Comparison of ENCODE assay signal across 1 cellular context in the genomic region with DNA sequence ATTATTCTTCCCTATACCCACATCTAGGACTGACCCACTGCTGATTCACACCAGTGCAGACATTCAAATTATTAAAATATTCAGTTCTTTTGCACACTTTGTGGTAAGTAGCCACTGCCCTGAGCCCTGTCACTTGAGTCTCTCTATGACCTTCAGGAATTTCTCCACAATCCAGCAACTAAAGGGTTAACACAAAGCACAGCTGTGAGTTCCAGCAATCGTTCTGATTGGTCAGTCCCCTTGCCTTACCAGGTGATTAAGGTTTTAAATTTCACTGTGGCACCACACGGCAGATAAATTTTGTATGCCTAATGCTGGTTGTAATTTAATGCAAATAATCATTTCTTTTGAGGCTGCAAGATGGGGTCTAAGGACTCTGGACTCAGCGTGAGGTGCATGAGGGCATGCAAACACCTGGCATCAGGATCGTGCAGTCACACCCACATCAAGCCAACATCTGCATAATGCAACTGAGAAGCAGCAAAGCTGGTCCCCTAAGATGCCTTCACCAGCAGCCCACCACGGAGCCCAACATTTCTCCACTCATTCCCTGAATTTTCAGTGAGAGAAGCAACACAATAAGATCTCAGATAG.
A peak's percentile ranks its signal among the peaks of the same experiment; 100 is the strongest.
TF ChIP-seq lines count a peak whose summit lies in the region.

No MANE protein-coding gene starts in this region.

TF ChIP-seq in GM23338, 12 proteins besides CTCF, POLR2A, EP300 and RAD21 (continued from another document):
- TF ChIP-seq, protein P1, sequence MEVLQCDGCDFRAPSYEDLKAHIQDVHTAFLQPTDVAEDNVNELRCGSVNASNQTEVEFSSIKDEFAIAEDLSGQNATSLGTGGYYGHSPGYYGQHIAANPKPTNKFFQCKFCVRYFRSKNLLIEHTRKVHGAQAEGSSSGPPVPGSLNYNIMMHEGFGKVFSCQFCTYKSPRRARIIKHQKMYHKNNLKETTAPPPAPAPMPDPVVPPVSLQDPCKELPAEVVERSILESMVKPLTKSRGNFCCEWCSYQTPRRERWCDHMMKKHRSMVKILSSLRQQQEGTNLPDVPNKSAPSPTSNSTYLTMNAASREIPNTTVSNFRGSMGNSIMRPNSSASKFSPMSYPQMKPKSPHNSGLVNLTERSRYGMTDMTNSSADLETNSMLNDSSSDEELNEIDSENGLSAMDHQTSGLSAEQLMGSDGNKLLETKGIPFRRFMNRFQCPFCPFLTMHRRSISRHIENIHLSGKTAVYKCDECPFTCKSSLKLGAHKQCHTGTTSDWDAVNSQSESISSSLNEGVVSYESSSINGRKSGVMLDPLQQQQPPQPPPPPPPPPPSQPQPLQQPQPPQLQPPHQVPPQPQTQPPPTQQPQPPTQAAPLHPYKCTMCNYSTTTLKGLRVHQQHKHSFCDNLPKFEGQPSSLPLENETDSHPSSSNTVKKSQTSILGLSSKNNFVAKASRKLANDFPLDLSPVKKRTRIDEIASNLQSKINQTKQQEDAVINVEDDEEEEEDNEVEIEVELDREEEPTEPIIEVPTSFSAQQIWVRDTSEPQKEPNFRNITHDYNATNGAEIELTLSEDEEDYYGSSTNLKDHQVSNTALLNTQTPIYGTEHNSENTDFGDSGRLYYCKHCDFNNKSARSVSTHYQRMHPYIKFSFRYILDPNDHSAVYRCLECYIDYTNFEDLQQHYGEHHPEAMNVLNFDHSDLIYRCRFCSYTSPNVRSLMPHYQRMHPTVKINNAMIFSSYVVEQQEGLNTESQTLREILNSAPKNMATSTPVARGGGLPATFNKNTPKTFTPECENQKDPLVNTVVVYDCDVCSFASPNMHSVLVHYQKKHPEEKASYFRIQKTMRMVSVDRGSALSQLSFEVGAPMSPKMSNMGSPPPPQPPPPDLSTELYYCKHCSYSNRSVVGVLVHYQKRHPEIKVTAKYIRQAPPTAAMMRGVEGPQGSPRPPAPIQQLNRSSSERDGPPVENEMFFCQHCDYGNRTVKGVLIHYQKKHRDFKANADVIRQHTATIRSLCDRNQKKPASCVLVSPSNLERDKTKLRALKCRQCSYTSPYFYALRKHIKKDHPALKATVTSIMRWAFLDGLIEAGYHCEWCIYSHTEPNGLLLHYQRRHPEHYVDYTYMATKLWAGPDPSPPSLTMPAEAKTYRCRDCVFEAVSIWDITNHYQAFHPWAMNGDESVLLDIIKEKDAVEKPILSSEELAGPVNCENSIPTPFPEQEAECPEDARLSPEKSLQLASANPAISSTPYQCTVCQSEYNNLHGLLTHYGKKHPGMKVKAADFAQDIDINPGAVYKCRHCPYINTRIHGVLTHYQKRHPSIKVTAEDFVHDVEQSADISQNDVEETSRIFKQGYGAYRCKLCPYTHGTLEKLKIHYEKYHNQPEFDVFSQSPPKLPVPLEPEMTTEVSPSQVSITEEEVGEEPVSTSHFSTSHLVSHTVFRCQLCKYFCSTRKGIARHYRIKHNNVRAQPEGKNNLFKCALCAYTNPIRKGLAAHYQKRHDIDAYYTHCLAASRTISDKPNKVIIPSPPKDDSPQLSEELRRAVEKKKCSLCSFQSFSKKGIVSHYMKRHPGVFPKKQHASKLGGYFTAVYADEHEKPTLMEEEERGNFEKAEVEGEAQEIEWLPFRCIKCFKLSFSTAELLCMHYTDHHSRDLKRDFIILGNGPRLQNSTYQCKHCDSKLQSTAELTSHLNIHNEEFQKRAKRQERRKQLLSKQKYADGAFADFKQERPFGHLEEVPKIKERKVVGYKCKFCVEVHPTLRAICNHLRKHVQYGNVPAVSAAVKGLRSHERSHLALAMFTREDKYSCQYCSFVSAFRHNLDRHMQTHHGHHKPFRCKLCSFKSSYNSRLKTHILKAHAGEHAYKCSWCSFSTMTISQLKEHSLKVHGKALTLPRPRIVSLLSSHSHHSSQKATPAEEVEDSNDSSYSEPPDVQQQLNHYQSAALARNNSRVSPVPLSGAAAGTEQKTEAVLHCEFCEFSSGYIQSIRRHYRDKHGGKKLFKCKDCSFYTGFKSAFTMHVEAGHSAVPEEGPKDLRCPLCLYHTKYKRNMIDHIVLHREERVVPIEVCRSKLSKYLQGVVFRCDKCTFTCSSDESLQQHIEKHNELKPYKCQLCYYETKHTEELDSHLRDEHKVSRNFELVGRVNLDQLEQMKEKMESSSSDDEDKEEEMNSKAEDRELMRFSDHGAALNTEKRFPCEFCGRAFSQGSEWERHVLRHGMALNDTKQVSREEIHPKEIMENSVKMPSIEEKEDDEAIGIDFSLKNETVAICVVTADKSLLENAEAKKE (CRISPR knock-in tag; IDR thresholded peaks at IDR 0.05): peak; percentile 44; the same call in 1 of the 2 replicates
- TF ChIP-seq NANOG (IDR thresholded peaks at IDR 0.05; ENCODE audit: borderline replicate concordance): 0 out of 2 replicates have a peak, but pooled peaks have one; percentile 5
